Comparison of ENCODE assay signal across 1 cellular context in genomic region chr3:71130516-71131384, GRCh38.
TF ChIP-seq lines count a peak whose summit lies in the region.

No MANE protein-coding gene starts in this region.

TF ChIP-seq in HepG2, 621 proteins besides CTCF, POLR2A, EP300 and RAD21 (continued from another document and continues in another):
- no peak for TF ChIP-seq AGO1 (IDR thresholded peaks at IDR 0.05; ENCODE audit: low read depth, low read length, poor library complexity, severe bottlenecking)
- TF ChIP-seq SRSF9 (IDR thresholded peaks at IDR 0.05; ENCODE audit: borderline replicate concordance, insufficient read depth, low read depth, low read length, poor library complexity, severe bottlenecking), result no peak
- TF ChIP-seq EEA1 (CRISPR knock-in tag; IDR thresholded peaks at IDR 0.05; ENCODE audit: borderline replicate concordance), result no peak
- TF ChIP-seq, protein P1, sequence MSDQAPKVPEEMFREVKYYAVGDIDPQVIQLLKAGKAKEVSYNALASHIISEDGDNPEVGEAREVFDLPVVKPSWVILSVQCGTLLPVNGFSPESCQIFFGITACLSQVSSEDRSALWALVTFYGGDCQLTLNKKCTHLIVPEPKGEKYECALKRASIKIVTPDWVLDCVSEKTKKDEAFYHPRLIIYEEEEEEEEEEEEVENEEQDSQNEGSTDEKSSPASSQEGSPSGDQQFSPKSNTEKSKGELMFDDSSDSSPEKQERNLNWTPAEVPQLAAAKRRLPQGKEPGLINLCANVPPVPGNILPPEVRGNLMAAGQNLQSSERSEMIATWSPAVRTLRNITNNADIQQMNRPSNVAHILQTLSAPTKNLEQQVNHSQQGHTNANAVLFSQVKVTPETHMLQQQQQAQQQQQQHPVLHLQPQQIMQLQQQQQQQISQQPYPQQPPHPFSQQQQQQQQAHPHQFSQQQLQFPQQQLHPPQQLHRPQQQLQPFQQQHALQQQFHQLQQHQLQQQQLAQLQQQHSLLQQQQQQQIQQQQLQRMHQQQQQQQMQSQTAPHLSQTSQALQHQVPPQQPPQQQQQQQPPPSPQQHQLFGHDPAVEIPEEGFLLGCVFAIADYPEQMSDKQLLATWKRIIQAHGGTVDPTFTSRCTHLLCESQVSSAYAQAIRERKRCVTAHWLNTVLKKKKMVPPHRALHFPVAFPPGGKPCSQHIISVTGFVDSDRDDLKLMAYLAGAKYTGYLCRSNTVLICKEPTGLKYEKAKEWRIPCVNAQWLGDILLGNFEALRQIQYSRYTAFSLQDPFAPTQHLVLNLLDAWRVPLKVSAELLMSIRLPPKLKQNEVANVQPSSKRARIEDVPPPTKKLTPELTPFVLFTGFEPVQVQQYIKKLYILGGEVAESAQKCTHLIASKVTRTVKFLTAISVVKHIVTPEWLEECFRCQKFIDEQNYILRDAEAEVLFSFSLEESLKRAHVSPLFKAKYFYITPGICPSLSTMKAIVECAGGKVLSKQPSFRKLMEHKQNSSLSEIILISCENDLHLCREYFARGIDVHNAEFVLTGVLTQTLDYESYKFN (CRISPR knock-in tag; conservative IDR thresholded peaks at IDR 0.05), result 0 out of 2 replicates have a peak, but pooled peaks have one; percentile 11
- TF ChIP-seq ZFP36L1 (CRISPR knock-in tag; IDR thresholded peaks at IDR 0.05), result no peak
- no peak for TF ChIP-seq TP53 (CRISPR knock-in tag; conservative IDR thresholded peaks at IDR 0.05)
- TF ChIP-seq, protein P2, sequence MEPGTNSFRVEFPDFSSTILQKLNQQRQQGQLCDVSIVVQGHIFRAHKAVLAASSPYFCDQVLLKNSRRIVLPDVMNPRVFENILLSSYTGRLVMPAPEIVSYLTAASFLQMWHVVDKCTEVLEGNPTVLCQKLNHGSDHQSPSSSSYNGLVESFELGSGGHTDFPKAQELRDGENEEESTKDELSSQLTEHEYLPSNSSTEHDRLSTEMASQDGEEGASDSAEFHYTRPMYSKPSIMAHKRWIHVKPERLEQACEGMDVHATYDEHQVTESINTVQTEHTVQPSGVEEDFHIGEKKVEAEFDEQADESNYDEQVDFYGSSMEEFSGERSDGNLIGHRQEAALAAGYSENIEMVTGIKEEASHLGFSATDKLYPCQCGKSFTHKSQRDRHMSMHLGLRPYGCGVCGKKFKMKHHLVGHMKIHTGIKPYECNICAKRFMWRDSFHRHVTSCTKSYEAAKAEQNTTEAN (CRISPR knock-in tag; conservative IDR thresholded peaks at IDR 0.05), result no peak
- TF ChIP-seq, protein P3, sequence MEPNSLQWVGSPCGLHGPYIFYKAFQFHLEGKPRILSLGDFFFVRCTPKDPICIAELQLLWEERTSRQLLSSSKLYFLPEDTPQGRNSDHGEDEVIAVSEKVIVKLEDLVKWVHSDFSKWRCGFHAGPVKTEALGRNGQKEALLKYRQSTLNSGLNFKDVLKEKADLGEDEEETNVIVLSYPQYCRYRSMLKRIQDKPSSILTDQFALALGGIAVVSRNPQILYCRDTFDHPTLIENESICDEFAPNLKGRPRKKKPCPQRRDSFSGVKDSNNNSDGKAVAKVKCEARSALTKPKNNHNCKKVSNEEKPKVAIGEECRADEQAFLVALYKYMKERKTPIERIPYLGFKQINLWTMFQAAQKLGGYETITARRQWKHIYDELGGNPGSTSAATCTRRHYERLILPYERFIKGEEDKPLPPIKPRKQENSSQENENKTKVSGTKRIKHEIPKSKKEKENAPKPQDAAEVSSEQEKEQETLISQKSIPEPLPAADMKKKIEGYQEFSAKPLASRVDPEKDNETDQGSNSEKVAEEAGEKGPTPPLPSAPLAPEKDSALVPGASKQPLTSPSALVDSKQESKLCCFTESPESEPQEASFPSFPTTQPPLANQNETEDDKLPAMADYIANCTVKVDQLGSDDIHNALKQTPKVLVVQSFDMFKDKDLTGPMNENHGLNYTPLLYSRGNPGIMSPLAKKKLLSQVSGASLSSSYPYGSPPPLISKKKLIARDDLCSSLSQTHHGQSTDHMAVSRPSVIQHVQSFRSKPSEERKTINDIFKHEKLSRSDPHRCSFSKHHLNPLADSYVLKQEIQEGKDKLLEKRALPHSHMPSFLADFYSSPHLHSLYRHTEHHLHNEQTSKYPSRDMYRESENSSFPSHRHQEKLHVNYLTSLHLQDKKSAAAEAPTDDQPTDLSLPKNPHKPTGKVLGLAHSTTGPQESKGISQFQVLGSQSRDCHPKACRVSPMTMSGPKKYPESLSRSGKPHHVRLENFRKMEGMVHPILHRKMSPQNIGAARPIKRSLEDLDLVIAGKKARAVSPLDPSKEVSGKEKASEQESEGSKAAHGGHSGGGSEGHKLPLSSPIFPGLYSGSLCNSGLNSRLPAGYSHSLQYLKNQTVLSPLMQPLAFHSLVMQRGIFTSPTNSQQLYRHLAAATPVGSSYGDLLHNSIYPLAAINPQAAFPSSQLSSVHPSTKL (CRISPR knock-in tag; IDR thresholded peaks at IDR 0.05), result peak; percentile 21; the same call in 1 of the 2 replicates
- no peak for TF ChIP-seq ZBTB40 (IDR thresholded peaks at IDR 0.05)
- TF ChIP-seq ZBTB40 (CRISPR knock-in tag; IDR thresholded peaks at IDR 0.05), result no peak
- TF ChIP-seq GABPA (IDR thresholded peaks at IDR 0.05; ENCODE audit: low read depth, low read length), result no peak
- peak; percentile 57 for TF ChIP-seq GABPA (CRISPR knock-in tag; IDR thresholded peaks at IDR 0.05; ENCODE audit: low read depth)
- no peak for TF ChIP-seq MTA1 (CRISPR knock-in tag; IDR thresholded peaks at IDR 0.05; ENCODE audit: borderline replicate concordance)
- TF ChIP-seq ZNF180 (CRISPR knock-in tag; IDR thresholded peaks at IDR 0.05; ENCODE audit: borderline replicate concordance, low read depth), result no peak
- TF ChIP-seq GATAD2A (CRISPR knock-in tag; IDR thresholded peaks at IDR 0.05), result no peak
- no peak for TF ChIP-seq SKIL (CRISPR knock-in tag; IDR thresholded peaks at IDR 0.05; ENCODE audit: borderline replicate concordance)
- no peak for TF ChIP-seq FOXO1 (CRISPR knock-in tag; IDR thresholded peaks at IDR 0.05)
- no peak for TF ChIP-seq EHMT2 (IDR thresholded peaks at IDR 0.05; ENCODE audit: borderline replicate concordance, low read depth, low read length)
- TF ChIP-seq ATF1 (CRISPR knock-in tag; IDR thresholded peaks at IDR 0.05), result no peak; the same call in 1 of the 2 replicates
- TF ChIP-seq SOX13 (IDR thresholded peaks at IDR 0.05), result no peak
- TF ChIP-seq SOX13 (CRISPR knock-in tag; conservative IDR thresholded peaks at IDR 0.05 in 1 of 2, IDR thresholded peaks at IDR 0.05 in 1 of 2), result no peak
- no peak for TF ChIP-seq ZHX1 (CRISPR knock-in tag; IDR thresholded peaks at IDR 0.05; ENCODE audit: low read depth)
- no peak for TF ChIP-seq TMF1 (CRISPR knock-in tag; IDR thresholded peaks at IDR 0.05; ENCODE audit: low read depth)
- TF ChIP-seq LCORL (IDR thresholded peaks at IDR 0.05), result no peak
- TF ChIP-seq LCORL (CRISPR knock-in tag; IDR thresholded peaks at IDR 0.05), result no peak
- no peak for TF ChIP-seq CSRNP2 (CRISPR knock-in tag; conservative IDR thresholded peaks at IDR 0.05; ENCODE audit: low read depth)
- no peak for TF ChIP-seq TRIM24 (CRISPR knock-in tag; IDR thresholded peaks at IDR 0.05)
